ENCODE assay signal across 27 cellular contexts in genomic region chr19:53730391-53730790, GRCh38.
"Had no signal": no experiment of that assay in that cellular context is flagged by ENCODE, and none has a peak within 500 bp of the region (broad histone marks: within the 10 kb centered on the region; RNA-seq: fewer than 3 reads in every experiment).

No MANE protein-coding gene starts in this region.

- H3K4me1 ChIP-seq: pancreas, psoas muscle, right lobe of liver, sigmoid colon, stomach, suprapubic skin, testis, tibial artery, transverse colon, upper lobe of left lung, uterus had no signal

- H3K36me3 ChIP-seq: neutrophil, pancreas, right lobe of liver, sigmoid colon, stomach, suprapubic skin, tibial artery, transverse colon, upper lobe of left lung, uterus had no signal

- ATAC-seq: naive thymus-derived CD8-positive, alpha-beta T cell; pancreas; psoas muscle; right cardiac atrium; right lobe of liver; stimulated activated effector memory CD8-positive, alpha-beta T cell treated with anti-CD3 and anti-CD28 coated beads, Interleukin-12 subunit alpha, Interleukin-12 subunit beta, amount 100 ng/mL, for 72 hours; stimulated activated naive B cell treated with anti-CD40 and anti-IgM and Interleukin-4, amounts not matched to agents 10 μg/mL and 1 μg/mL and 100 μg/mL, for 72 hours had no signal

- H3K27me3 Mint-ChIP-seq: naive B cell; stimulated activated naive CD8-positive, alpha-beta T cell treated with anti-CD3 and anti-CD28 coated beads, Interleukin-15, Interleukin-2, amounts not matched to agents 100 ng/mL and 50 ng/mL, for 24 hours had no signal

- H3K4me3 ChIP-seq: pancreas, psoas muscle, right lobe of liver, sigmoid colon, stomach, suprapubic skin, testis, tibial artery, transverse colon, upper lobe of left lung, uterus had no signal

- H3K27ac Mint-ChIP-seq: naive B cell; naive thymus-derived CD8-positive, alpha-beta T cell; nephron; progenitor cell of endocrine pancreas; stimulated activated effector memory CD8-positive, alpha-beta T cell treated with anti-CD3 and anti-CD28 coated beads, Interleukin-12 subunit alpha, Interleukin-12 subunit beta, amount 100 ng/mL, for 72 hours; stimulated activated naive B cell treated with anti-CD40 and anti-IgM and Interleukin-4, amounts not matched to agents 10 μg/mL and 1 μg/mL and 100 μg/mL, for 72 hours; stimulated activated naive CD8-positive, alpha-beta T cell treated with anti-CD3 and anti-CD28 coated beads, Interleukin-15, Interleukin-2, amounts not matched to agents 100 ng/mL and 50 ng/mL, for 24 hours had no signal

- H3K4me1 Mint-ChIP-seq: naive B cell; naive thymus-derived CD8-positive, alpha-beta T cell; nephron; stimulated activated effector memory CD8-positive, alpha-beta T cell treated with anti-CD3 and anti-CD28 coated beads, Interleukin-12 subunit alpha, Interleukin-12 subunit beta, amount 100 ng/mL, for 72 hours; stimulated activated naive B cell treated with anti-CD40 and anti-IgM and Interleukin-4, amounts not matched to agents 10 μg/mL and 1 μg/mL and 100 μg/mL, for 72 hours had no signal

- H3K9me3 ChIP-seq: neutrophil, pancreas, psoas muscle, right lobe of liver, sigmoid colon, stomach, suprapubic skin, testis, tibial artery, transverse colon, upper lobe of left lung, uterus had no signal

- H3K36me3 Mint-ChIP-seq: naive B cell; naive thymus-derived CD8-positive, alpha-beta T cell; stimulated activated effector memory CD8-positive, alpha-beta T cell treated with anti-CD3 and anti-CD28 coated beads, Interleukin-12 subunit alpha, Interleukin-12 subunit beta, amount 100 ng/mL, for 72 hours; stimulated activated naive B cell treated with anti-CD40 and anti-IgM and Interleukin-4, amounts not matched to agents 10 μg/mL and 1 μg/mL and 100 μg/mL, for 72 hours had no signal

- DNase-seq: naive B cell; naive thymus-derived CD8-positive, alpha-beta T cell; nucleus accumbens; pancreas; psoas muscle; right cardiac atrium; sigmoid colon; small intestine; stimulated activated CD4-positive, alpha-beta T cell treated with anti-CD3 and anti-CD28 coated beads, Interleukin-15, amount 100 ng/mL, for 24 hours; stimulated activated CD4-positive, alpha-beta T cell treated with anti-CD3 and anti-CD28 coated beads, Interleukin-2, amount 100 ng/mL, for 24 hours; stimulated activated CD4-positive, alpha-beta T cell treated with anti-CD3 and anti-CD28 coated beads, Interleukin-2, amount 100 ng/mL, for 48 hours; stimulated activated CD4-positive, alpha-beta T cell treated with anti-CD3 and anti-CD28 coated beads, Interleukin-4, amount 100 ng/mL, for 24 hours; stimulated activated naive B cell treated with anti-CD40 and anti-IgM and Interleukin-4, amounts not matched to agents 10 μg/mL and 1 μg/mL and 100 μg/mL, for 72 hours; stimulated activated naive CD4-positive, alpha-beta T cell treated with Interleukin-2 at 50 U/mL for 16 hours; stomach; testis; tibial artery; transverse colon; upper lobe of left lung; uterus had no signal

- H3K9me3 Mint-ChIP-seq: nephron; stimulated activated effector memory CD8-positive, alpha-beta T cell treated with anti-CD3 and anti-CD28 coated beads, Interleukin-12 subunit alpha, Interleukin-12 subunit beta, amount 100 ng/mL, for 72 hours; stimulated activated naive B cell treated with anti-CD40 and anti-IgM and Interleukin-4, amounts not matched to agents 10 μg/mL and 1 μg/mL and 100 μg/mL, for 72 hours had no signal

- H3K4me3 Mint-ChIP-seq: naive B cell; naive thymus-derived CD8-positive, alpha-beta T cell; nephron; stimulated activated effector memory CD8-positive, alpha-beta T cell treated with anti-CD3 and anti-CD28 coated beads, Interleukin-12 subunit alpha, Interleukin-12 subunit beta, amount 100 ng/mL, for 72 hours; stimulated activated naive B cell treated with anti-CD40 and anti-IgM and Interleukin-4, amounts not matched to agents 10 μg/mL and 1 μg/mL and 100 μg/mL, for 72 hours; stimulated activated naive CD8-positive, alpha-beta T cell treated with anti-CD3 and anti-CD28 coated beads, Interleukin-15, Interleukin-2, amounts not matched to agents 100 ng/mL and 50 ng/mL, for 24 hours had no signal

- H3K27ac ChIP-seq: neutrophil, pancreas, psoas muscle, right lobe of liver, sigmoid colon, stomach, suprapubic skin, testis, tibial artery, transverse colon, upper lobe of left lung, uterus had no signal

- H3K27me3 ChIP-seq: neutrophil, pancreas, right lobe of liver, sigmoid colon, stomach, suprapubic skin, testis, tibial artery, transverse colon, upper lobe of left lung, uterus had no signal
